15 cellular contexts compared by ENCODE assay signal in the genomic region with DNA sequence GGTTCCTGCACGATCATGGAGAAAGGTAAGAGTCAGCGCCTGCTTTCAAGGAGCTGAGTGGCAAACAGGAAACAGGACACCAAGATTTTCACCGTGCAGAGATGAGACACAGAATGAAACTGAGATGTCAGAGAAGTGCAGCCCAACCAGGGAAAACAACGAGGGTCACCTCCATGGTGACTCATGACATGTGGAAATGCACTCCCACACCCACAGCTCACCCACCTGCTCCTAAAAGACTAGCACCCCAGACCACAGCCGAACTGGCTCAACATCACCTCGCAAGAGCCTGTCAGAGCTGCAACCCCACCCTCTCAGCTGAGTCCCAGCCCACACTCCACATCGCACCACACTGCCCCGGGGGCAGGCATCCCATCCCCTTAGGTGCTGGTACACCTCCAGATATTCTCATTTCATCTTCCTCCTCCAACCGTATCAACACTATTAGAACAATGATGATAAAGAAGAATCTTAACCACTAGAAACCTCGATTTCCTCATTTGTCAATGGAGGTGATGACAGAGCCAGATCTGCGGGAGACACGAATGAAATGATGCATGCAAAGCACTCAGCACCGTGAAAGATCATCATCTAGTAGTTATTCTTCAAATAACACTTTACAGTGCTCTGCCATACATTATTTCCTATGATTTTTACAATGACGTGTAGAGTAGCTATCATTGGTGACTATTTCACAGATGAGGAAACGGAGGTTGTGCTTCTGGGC.
DNase-seq lines count a peak whose midpoint lies in the region; ATAC-seq, FAIRE-seq and TF ChIP-seq lines count a peak whose summit lies in the region.
"Had no signal": no experiment of that assay in that cellular context is flagged by ENCODE, and none has a peak within 500 bp of the region (broad histone marks: within the 10 kb centered on the region; RNA-seq: fewer than 3 reads in every experiment).

No MANE protein-coding gene starts in this region.

- H3K4me1 ChIP-seq in kidney (ENCODE audit: control insufficient read depth in 1 of 2, insufficient read depth in 1 of 2, low read depth in 1 of 2, low read length in 2 of 2) (no peaks in the 10 kb centered on the region), vagina (no peaks in the 10 kb centered on the region), foreskin keratinocyte (no peaks in the 10 kb centered on the region)

- H3K4me3 ChIP-seq in kidney (ENCODE audit: low read length in 2 of 2) (no peak overlapping the region), vagina (no peak overlapping the region)
- H3K4me3 ChIP-seq: PC-9 had no signal

- intact Hi-C loops in activated CD8-positive, alpha-beta T cell treated with anti-CD3 and anti-CD28 coated beads for 36 hours (cut with micrococcal nuclease): no loop called here
- intact Hi-C loops in kidney (cut with DNase I) (no loop called here), vagina (cut with DNase I) (no loop called here)

- no peak overlapping the region for H3K27ac ChIP-seq in kidney (ENCODE audit: low read depth in 2 of 2, low read length in 2 of 2)
- H3K27ac ChIP-seq in vagina: no peak overlapping the region
- no peak overlapping the region for H3K27ac ChIP-seq in foreskin keratinocyte
- H3K27ac ChIP-seq: brain microvascular endothelial cell, HL-60, PC-9 had no signal

- H3K27ac Mint-ChIP-seq in activated CD8-positive, alpha-beta T cell treated with anti-CD3 and anti-CD28 coated beads for 36 hours: peak overlapping the region; percentile 10
- H3K27ac Mint-ChIP-seq in stimulated activated naive CD8-positive, alpha-beta T cell treated with anti-CD3 and anti-CD28 coated beads, Interleukin-15, Interleukin-2, amounts not matched to agents 100 ng/mL and 50 ng/mL, for 24 hours: peak overlapping the region; percentile 42
- H3K27ac Mint-ChIP-seq: endodermal cell, naive B cell had no signal

- H3K36me3 ChIP-seq in kidney (ENCODE audit: control insufficient read depth in 1 of 2, insufficient read depth in 2 of 2, low read length in 2 of 2) (no peaks in the 10 kb centered on the region), vagina (no peaks in the 10 kb centered on the region)
- H3K36me3 ChIP-seq: brain microvascular endothelial cell had no signal

- H3K4me1 Mint-ChIP-seq in activated CD8-positive, alpha-beta T cell treated with anti-CD3 and anti-CD28 coated beads for 36 hours (ENCODE audit: low read depth): peaks cover 18% of the 10 kb centered on the region
- H3K4me1 Mint-ChIP-seq in stimulated activated naive CD8-positive, alpha-beta T cell treated with anti-CD3 and anti-CD28 coated beads, Interleukin-15, Interleukin-2, amounts not matched to agents 100 ng/mL and 50 ng/mL, for 24 hours (ENCODE audit: low read depth): peaks cover 14% of the 10 kb centered on the region
- H3K4me1 Mint-ChIP-seq: endodermal cell, naive B cell had no signal

- FAIRE-seq in kidney (lab: Jason Lieb, UNC): no peak

- DNase-seq in activated effector memory CD4-positive, alpha-beta T cell treated with anti-CD3 and anti-CD28 coated beads, Interleukin-2, amount 50 U/mL, for 16 hours: peak; percentile 58
- DNase-seq in activated effector memory CD4-positive, alpha-beta T cell treated with Interleukin-2 at 50 U/mL for 16 hours: no peak
- peak; percentile 81 for DNase-seq in activated CD8-positive, alpha-beta T cell treated with anti-CD3 and anti-CD28 coated beads for 36 hours
- peak; percentile 30 for DNase-seq in kidney
- no peak for DNase-seq in inferior parietal cortex (ENCODE audit: extremely low spot score)
- DNase-seq in vagina (ENCODE audit: extremely low spot score in 2 of 2): no peak
- no peak for DNase-seq in foreskin keratinocyte
- DNase-seq: brain microvascular endothelial cell, GOT3, naive B cell, PC-9 had no signal

- POLR2A ChIA-PET in activated CD8-positive, alpha-beta T cell treated with anti-CD3 and anti-CD28 coated beads for 36 hours (lab: Charles Lee): interaction anchor here (0.6 to 1.4 kb wide), 4 partner anchors 9 to 61 kb away, joined by 3 to 5 read pairs (median 3); no protein-coding TSS in a partner anchor

- H3K9me3 ChIP-seq in kidney (ENCODE audit: control insufficient read depth in 1 of 2, low read length in 2 of 2) (no peaks in the 10 kb centered on the region), vagina (no peaks in the 10 kb centered on the region)

- H3K27me3 Mint-ChIP-seq in activated CD8-positive, alpha-beta T cell treated with anti-CD3 and anti-CD28 coated beads for 36 hours: peaks cover 9% of the 10 kb centered on the region
- peaks cover 20% of the 10 kb centered on the region for H3K27me3 Mint-ChIP-seq in stimulated activated naive CD8-positive, alpha-beta T cell treated with anti-CD3 and anti-CD28 coated beads, Interleukin-15, Interleukin-2, amounts not matched to agents 100 ng/mL and 50 ng/mL, for 24 hours

- no peaks in the 10 kb centered on the region for H3K27me3 ChIP-seq in vagina
- H3K27me3 ChIP-seq in foreskin keratinocyte: peaks cover 17% of the 10 kb centered on the region
- H3K27me3 ChIP-seq: brain microvascular endothelial cell had no signal

- TF ChIP-seq CTCF in activated CD8-positive, alpha-beta T cell treated with anti-CD3 and anti-CD28 coated beads for 36 hours (IDR thresholded peaks at IDR 0.05): no peak
- no peak for TF ChIP-seq CTCF in kidney (IDR thresholded peaks at IDR 0.05; ENCODE audit: borderline replicate concordance, extremely low read depth, insufficient read depth)
- no peak for TF ChIP-seq CTCF in vagina (IDR thresholded peaks at IDR 0.05)
- TF ChIP-seq CTCF in foreskin keratinocyte (conservative IDR thresholded peaks at IDR 0.05): no peak

- H3K9ac ChIP-seq in kidney (ENCODE audit: low read length in 2 of 2): no peak overlapping the region

- peak; percentile 88 for ATAC-seq in activated CD8-positive, alpha-beta T cell treated with anti-CD3 and anti-CD28 coated beads for 36 hours
- no peak for ATAC-seq in foreskin keratinocyte
- ATAC-seq: right cardiac atrium had no signal

- H3K4me3 Mint-ChIP-seq in activated CD8-positive, alpha-beta T cell treated with anti-CD3 and anti-CD28 coated beads for 36 hours: no peak overlapping the region
- peak overlapping the region; percentile 3 for H3K4me3 Mint-ChIP-seq in stimulated activated naive CD8-positive, alpha-beta T cell treated with anti-CD3 and anti-CD28 coated beads, Interleukin-15, Interleukin-2, amounts not matched to agents 100 ng/mL and 50 ng/mL, for 24 hours
- H3K4me3 Mint-ChIP-seq: endodermal cell, naive B cell had no signal

- no peaks in the 10 kb centered on the region for H3K9me3 Mint-ChIP-seq in activated CD8-positive, alpha-beta T cell treated with anti-CD3 and anti-CD28 coated beads for 36 hours
- H3K9me3 Mint-ChIP-seq in stimulated activated naive CD8-positive, alpha-beta T cell treated with anti-CD3 and anti-CD28 coated beads, Interleukin-15, Interleukin-2, amounts not matched to agents 100 ng/mL and 50 ng/mL, for 24 hours: peaks cover 9% of the 10 kb centered on the region

- TF ChIP-seq POLR2A in vagina (IDR thresholded peaks at IDR 0.05): no peak

- H3K36me3 Mint-ChIP-seq in activated CD8-positive, alpha-beta T cell treated with anti-CD3 and anti-CD28 coated beads for 36 hours (ENCODE audit: low read depth): no peaks in the 10 kb centered on the region
- no peaks in the 10 kb centered on the region for H3K36me3 Mint-ChIP-seq in stimulated activated naive CD8-positive, alpha-beta T cell treated with anti-CD3 and anti-CD28 coated beads, Interleukin-15, Interleukin-2, amounts not matched to agents 100 ng/mL and 50 ng/mL, for 24 hours (ENCODE audit: low read depth)

- CTCF ChIA-PET in activated CD8-positive, alpha-beta T cell treated with anti-CD3 and anti-CD28 coated beads for 36 hours (lab: Charles Lee): interaction anchor here (1.3 to 1.4 kb wide), 2 partner anchors 19 to 77 kb away, joined by 3 to 4 read pairs; no protein-coding TSS in a partner anchor

Comparison
In these comparisons a context has a peak if more than half of its experiments do, and no peak if none do; other contexts are left out.
1. DNase-seq: peak in activated effector memory CD4-positive, alpha-beta T cell treated with anti-CD3 and anti-CD28 coated beads, Interleukin-2, amount 50 U/mL, for 16 hours (single experiment), activated CD8-positive, alpha-beta T cell treated with anti-CD3 and anti-CD28 coated beads for 36 hours (single experiment) and kidney (single experiment); none in activated effector memory CD4-positive, alpha-beta T cell treated with Interleukin-2 at 50 U/mL for 16 hours (single experiment), inferior parietal cortex (single experiment), vagina (0 of 2) and foreskin keratinocyte (0 of 2).